Comparison of ENCODE assay signal across 8 cellular contexts in the genomic region with DNA sequence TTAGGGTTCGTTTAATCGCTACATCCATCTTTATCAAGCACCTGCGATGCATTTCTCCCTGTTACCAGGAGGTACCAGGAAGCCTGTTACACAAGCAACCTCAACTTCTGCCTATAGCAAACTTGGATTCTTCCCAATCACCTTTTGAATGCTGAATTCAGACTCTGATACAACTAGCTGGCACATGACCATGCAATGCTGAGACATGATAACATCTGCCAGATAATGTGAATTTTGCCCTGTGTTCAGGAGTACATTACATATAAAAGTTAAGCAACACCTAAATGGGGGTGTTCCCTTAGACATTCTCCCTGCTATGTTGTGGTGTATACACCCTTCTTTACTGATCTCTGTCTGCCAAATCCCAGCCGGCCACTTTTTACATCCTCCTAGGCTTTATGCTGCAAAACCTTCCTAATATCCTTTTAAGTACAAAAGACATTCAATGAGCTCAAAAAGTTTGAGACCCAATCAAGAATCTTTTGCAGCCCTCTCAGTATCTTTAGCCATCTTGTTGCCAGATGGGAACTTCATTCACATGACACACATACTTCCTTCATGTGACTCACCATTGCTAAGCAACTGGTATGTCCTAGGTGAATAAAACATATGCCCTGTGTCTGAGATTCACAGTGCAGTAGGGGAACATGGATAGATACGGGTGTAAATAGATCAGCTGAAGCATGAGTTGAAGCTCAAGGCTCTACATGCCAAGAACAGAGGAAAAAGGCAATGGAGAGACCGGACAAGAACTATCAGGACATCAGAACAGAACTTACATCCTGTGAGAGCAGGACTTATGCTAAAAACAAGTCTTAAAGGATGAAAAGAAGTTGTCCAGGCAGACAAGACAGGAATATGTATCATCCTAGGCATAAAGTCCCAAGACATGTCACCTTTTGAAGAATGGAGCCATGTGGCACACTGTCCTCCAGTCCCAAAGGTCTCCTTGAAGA.
DNase-seq lines count a peak whose midpoint lies in the region; ATAC-seq and TF ChIP-seq lines count a peak whose summit lies in the region.

No MANE protein-coding gene starts in this region.

- intact Hi-C loops in sigmoid colon (cut with DNase I): loop anchor here (2.0 to 5.0 kb wide), 3 partner anchors 60 to 109 kb away; partner anchors contain the start of genes LPIN3 and ZHX3

- H3K4me1 Mint-ChIP-seq in CD8-positive, alpha-beta memory T cell: peaks cover 16 to 22% (median 18%) of the 10 kb centered on the region in 3 donors

- POLR2A ChIA-PET in CD8-positive, alpha-beta memory T cell (lab: Charles Lee): interaction anchor here (0.9 to 1.6 kb wide), 4 partner anchors 95 to 265 kb away, joined by 3 to 5 read pairs (median 3); no protein-coding TSS in a partner anchor

- no peak overlapping the region for H3K4me3 Mint-ChIP-seq in CD8-positive, alpha-beta memory T cell

- DNase-seq in DMS 273 treated with DMSO at 0.1 percent for 48 hours (lab: John Stamatoyannopoulos, UW): peak; percentile 25
- peak; percentile 93 to 96 for DNase-seq in foreskin fibroblast
- no peak for DNase-seq in sigmoid colon
- DNase-seq in stimulated activated CD4-positive, alpha-beta T cell treated with anti-CD3 and anti-CD28 coated beads, Interleukin-2, amount 100 ng/mL, for 24 hours: no peak
- DNase-seq in CD8-positive, alpha-beta memory T cell: no peak
- no peak for DNase-seq in mucosa of gallbladder (ENCODE audit: low spot score)

- H3K36me3 Mint-ChIP-seq in CD8-positive, alpha-beta memory T cell: peaks cover 0 to 2% (median 0%) of the 10 kb centered on the region in 3 donors

- H3K4me3 ChIP-seq in foreskin fibroblast (ENCODE audit: low read depth in 1 of 2, low read length in 2 of 2) (no peak overlapping the region), sigmoid colon (no peak overlapping the region)
- no peak overlapping the region for H3K4me3 ChIP-seq in CD8-positive, alpha-beta memory T cell (ENCODE audit: low read length)

- no peaks in the 10 kb centered on the region for H3K36me3 ChIP-seq in sigmoid colon
- no peaks in the 10 kb centered on the region for H3K36me3 ChIP-seq in CD8-positive, alpha-beta memory T cell (ENCODE audit: insufficient read depth, low read length)

- CTCF ChIA-PET in CD8-positive, alpha-beta memory T cell (lab: Charles Lee): interaction anchor here (1.0 to 5.6 kb wide), 19 partner anchors 9 to 270 kb away, joined by 3 to 89 read pairs (median 4); partner anchors contain the start of gene PLCG1

- TF ChIP-seq CTCF in foreskin fibroblast (IDR thresholded peaks at IDR 0.05; ENCODE audit: low read depth, low read length) (no peak), sigmoid colon (IDR thresholded peaks at IDR 0.05) (no peak)

- H3K27ac Mint-ChIP-seq in CD8-positive, alpha-beta memory T cell: peak overlapping the region in 2 of 8 donors; percentile 5 to 29

- H3K9me3 Mint-ChIP-seq in CD8-positive, alpha-beta memory T cell: no peaks in the 10 kb centered on the region

- 79 to 92% methylated on average over 6 of the region's 6 CpGs for WGBS in sigmoid colon, 2 donors

- no peak for TF ChIP-seq EP300 in sigmoid colon (IDR thresholded peaks at IDR 0.05)

- H3K27me3 ChIP-seq in sigmoid colon: no peaks in the 10 kb centered on the region
- H3K27me3 ChIP-seq in CD8-positive, alpha-beta memory T cell (ENCODE audit: insufficient read depth, low read length, poor library complexity, severe bottlenecking): no peaks in the 10 kb centered on the region

- H3K9me3 ChIP-seq in sigmoid colon: no peaks in the 10 kb centered on the region
- H3K9me3 ChIP-seq in CD8-positive, alpha-beta memory T cell (ENCODE audit: low read length): no peaks in the 10 kb centered on the region

- H3K27me3 Mint-ChIP-seq in CD8-positive, alpha-beta memory T cell: no peaks in the 10 kb centered on the region

- no peak for TF ChIP-seq POLR2A in sigmoid colon (IDR thresholded peaks at IDR 0.05)

- H3K4me1 ChIP-seq in sigmoid colon: peaks cover 0 to 46% (median 40%) of the 10 kb centered on the region in 4 donors
- peaks cover 7% of the 10 kb centered on the region for H3K4me1 ChIP-seq in CD8-positive, alpha-beta memory T cell (ENCODE audit: insufficient read depth, low read length)

- peak overlapping the region; percentile 59 to 75 (median 62) for H3K27ac ChIP-seq in sigmoid colon
- H3K27ac ChIP-seq in CD8-positive, alpha-beta memory T cell (ENCODE audit: low read depth, low read length): no peak overlapping the region

- peak; percentile 87 for ATAC-seq in SK-N-SH treated with all-trans-retinoic acid at 6 μM for 48 hours
- no peak for ATAC-seq in HG03565 (IDR thresholded peaks at IDR 0.05; ENCODE audit: unreplicated experiment)

TF ChIP-seq in SK-N-SH treated with all-trans-retinoic acid at 6 μM for 48 hours, 23 proteins besides CTCF, POLR2A, EP300 and RAD21:
- TF ChIP-seq ZC3H10 (CRISPR knock-in tag; IDR thresholded peaks at IDR 0.05) (no peak), CSDC2 (CRISPR knock-in tag; IDR thresholded peaks at IDR 0.05) (no peak), BACH2 (CRISPR knock-in tag; IDR thresholded peaks at IDR 0.05; ENCODE audit: borderline replicate concordance) (no peak), ESRRG (CRISPR knock-in tag; IDR thresholded peaks at IDR 0.05) (no peak)
TF ChIP-seq in SK-N-SH treated with all-trans-retinoic acid at 6 μM for 48 hours: peak in this region for 0.

Comparison
In these comparisons a context has a peak if more than half of its experiments do, and no peak if none do; other contexts are left out.
1. DNase-seq: peak in DMS 273 treated with DMSO at 0.1 percent for 48 hours (single experiment) and foreskin fibroblast (2 of 2); none in sigmoid colon (single experiment), stimulated activated CD4-positive, alpha-beta T cell treated with anti-CD3 and anti-CD28 coated beads, Interleukin-2, amount 100 ng/mL, for 24 hours (0 of 2), CD8-positive, alpha-beta memory T cell (0 of 5) and mucosa of gallbladder (single experiment).